ENCODE assay signal across 15 cellular contexts in genomic region chr5:20088361-20088760, GRCh38.
A peak's percentile ranks its signal among the peaks of the same experiment; 100 is the strongest.
DNase-seq lines count a peak whose midpoint lies in the region; ATAC-seq, FAIRE-seq and TF ChIP-seq lines count a peak whose summit lies in the region.
"Had no signal": no experiment of that assay in that cellular context is flagged by ENCODE, and none has a peak within 500 bp of the region (broad histone marks: within the 10 kb centered on the region; RNA-seq: fewer than 3 reads in every experiment).

No MANE protein-coding gene starts in this region.

- H3F3A ChIP-seq in GM23338 (replicated peaks; ENCODE audit: low read depth) = no peaks in the 10 kb centered on the region

- H3K4me3 ChIP-seq in GM23338 = no peak overlapping the region
- H3K4me3 ChIP-seq in left lung = no peak overlapping the region
- H3K4me3 ChIP-seq in brain microvascular endothelial cell (ENCODE audit: low read depth, low read length) = no peak overlapping the region
- H3K4me3 ChIP-seq: GM12878 had no signal

- H3K36me3 ChIP-seq in GM23338 (ENCODE audit: insufficient read depth) (no peaks in the 10 kb centered on the region), left lung (no peaks in the 10 kb centered on the region), brain microvascular endothelial cell (replicated peaks) (no peaks in the 10 kb centered on the region)
- H3K36me3 ChIP-seq: BE2C had no signal

- no peaks in the 10 kb centered on the region for H3K79me2 ChIP-seq in GM23338 (replicated peaks; ENCODE audit: insufficient read depth)

- ATAC-seq in GM23338 (no peak), left lung (peak; percentile 48), GM18873 (IDR thresholded peaks at IDR 0.05; ENCODE audit: low FRiP score, unreplicated experiment) (no peak)
- ATAC-seq: GM12878, HCT116, HepG2 had no signal

- intact Hi-C loops in left lung (cut with DNase I) = no loop called here

- H3K36me3 Mint-ChIP-seq in GM23338 (ENCODE audit: low read depth) = peaks cover 19% of the 10 kb centered on the region
- H3K36me3 Mint-ChIP-seq: CD4-positive, alpha-beta memory T cell had no signal

- H3K9me2 ChIP-seq in GM23338 (ENCODE audit: insufficient read depth) = 0 out of 2 replicates have a peak, but pooled peaks cover 3% of the 10 kb centered on the region

- H3K4me1 ChIP-seq in GM23338 (ENCODE audit: insufficient read depth) = no peaks in the 10 kb centered on the region
- H3K4me1 ChIP-seq in left lung = no peaks in the 10 kb centered on the region
- H3K4me1 ChIP-seq: BE2C had no signal

- no peak overlapping the region for H3K27ac ChIP-seq in GM23338 (ENCODE audit: low read depth)
- no peak overlapping the region for H3K27ac ChIP-seq in left lung
- no peak overlapping the region for H3K27ac ChIP-seq in brain microvascular endothelial cell
- H3K27ac ChIP-seq: C4-2B had no signal

- H3K4me1 Mint-ChIP-seq in GM23338 = no peaks in the 10 kb centered on the region
- H3K4me1 Mint-ChIP-seq: CD4-positive, alpha-beta memory T cell had no signal

- in situ Hi-C loops in brain microvascular endothelial cell (cut with HindIII; ENCODE audit: low pct_ligation_motif_present, low sequenced_read_pairs) = no loop called here

- H3K9me3 Mint-ChIP-seq in GM23338 = peaks cover 18% of the 10 kb centered on the region

- H3K9me3 ChIP-seq in left lung = peaks cover 0 to 15% of the 10 kb centered on the region in 2 donors
- H3K9me3 ChIP-seq: BE2C had no signal

- no peak for FAIRE-seq in GM12892 (lab: Jason Lieb, UNC)
- FAIRE-seq: A204.1, GM12878, HepG2, HTR-8/SVneo had no signal

- H3K27ac Mint-ChIP-seq in GM23338 = no peak overlapping the region
- H3K27ac Mint-ChIP-seq: CD4-positive, alpha-beta memory T cell had no signal

- H3K4me2 ChIP-seq in GM23338 = no peak overlapping the region

- no peaks in the 10 kb centered on the region for H4K20me1 ChIP-seq in GM23338 (replicated peaks; ENCODE audit: insufficient read depth)

- H2AFZ ChIP-seq in GM23338 = peak overlapping the region; percentile 43

- H3K27me3 ChIP-seq in GM23338 (ENCODE audit: insufficient read depth) (no peaks in the 10 kb centered on the region), left lung (no peaks in the 10 kb centered on the region), brain microvascular endothelial cell (replicated peaks) (no peaks in the 10 kb centered on the region)
- H3K27me3 ChIP-seq: BE2C had no signal

- TF ChIP-seq POLR2A in GM12892 (IDR thresholded peaks at IDR 0.05; ENCODE audit: low read depth, low read length) = no peak

- peak; percentile 18 for DNase-seq in DMS 273 (lab: John Stamatoyannopoulos, UW; ENCODE audit: unreplicated experiment)
- DNase-seq in GM23338 (ENCODE audit: low spot score) = no peak
- DNase-seq in cerebellar nuclear complex (lab: John Stamatoyannopoulos, UW) = peak; percentile 73 to 91
- no peak for DNase-seq in left lung
- DNase-seq in GM12892 (ENCODE audit: insufficient read length) = no peak
- no peak for DNase-seq in brain microvascular endothelial cell
- DNase-seq: BE2C; CD4-positive, alpha-beta memory T cell had no signal

- H3K4me3 Mint-ChIP-seq in GM23338 = no peak overlapping the region
- H3K4me3 Mint-ChIP-seq: CD4-positive, alpha-beta memory T cell had no signal

- no peak for TF ChIP-seq CTCF in GM23338 (conservative IDR thresholded peaks at IDR 0.05; ENCODE audit: low read depth in 2 of 2)
- TF ChIP-seq CTCF in left lung (IDR thresholded peaks at IDR 0.05) = no peak
- no peak for TF ChIP-seq CTCF in brain microvascular endothelial cell (IDR thresholded peaks at IDR 0.05; ENCODE audit: low read depth, low read length, missing control alignments)

- H3K27me3 Mint-ChIP-seq in GM23338 (ENCODE audit: insufficient read depth, low read depth, poor library complexity) = peaks cover 1% of the 10 kb centered on the region
- H3K27me3 Mint-ChIP-seq: CD4-positive, alpha-beta memory T cell had no signal

TF ChIP-seq in GM23338, 12 proteins besides CTCF, POLR2A, EP300 and RAD21 (continues in another document):
- TF ChIP-seq JUNB (IDR thresholded peaks at IDR 0.05; ENCODE audit: unreplicated experiment) = no peak
- no peak for TF ChIP-seq ETS1 (IDR thresholded peaks at IDR 0.05)
- TF ChIP-seq NANOG (IDR thresholded peaks at IDR 0.05; ENCODE audit: borderline replicate concordance) = no peak
- TF ChIP-seq ZNF114 (CRISPR knock-in tag; IDR thresholded peaks at IDR 0.05) = no peak
- TF ChIP-seq STAT1 (IDR thresholded peaks at IDR 0.05; ENCODE audit: unreplicated experiment) = no peak
- no peak for TF ChIP-seq POLR2AphosphoS5 (IDR thresholded peaks at IDR 0.05; ENCODE audit: low read depth)
- TF ChIP-seq REST (IDR thresholded peaks at IDR 0.05; ENCODE audit: unreplicated experiment) = no peak
- no peak for TF ChIP-seq EZH2 (IDR thresholded peaks at IDR 0.05; ENCODE audit: low read depth, unreplicated experiment)
- TF ChIP-seq ZNF331 (CRISPR knock-in tag; IDR thresholded peaks at IDR 0.05; ENCODE audit: low read depth) = no peak

Comparison
In these comparisons a context has a peak if more than half of its experiments do, and no peak if none do; other contexts are left out.
1. DNase-seq: peak in DMS 273 (single experiment) and cerebellar nuclear complex (2 of 2); none in GM23338 (single experiment), left lung (0 of 2), GM12892 (single experiment) and brain microvascular endothelial cell (single experiment).